15 cellular contexts compared by ENCODE assay signal in genomic region chr6:14670806-14671205, GRCh38.
DNase-seq lines count a peak whose midpoint lies in the region; ATAC-seq and TF ChIP-seq lines count a peak whose summit lies in the region.
"Had no signal": no experiment of that assay in that cellular context is flagged by ENCODE, and none has a peak within 500 bp of the region (broad histone marks: within the 10 kb centered on the region; RNA-seq: fewer than 3 reads in every experiment).

No MANE protein-coding gene starts in this region.

- peaks cover 23% of the 10 kb centered on the region for H3K4me1 Mint-ChIP-seq in stimulated activated memory B cell treated with anti-CD40 and anti-IgM and Interleukin-4, amounts not matched to agents 10 μg/mL and 1 μg/mL and 100 μg/mL, for 72 hours

- no peaks in the 10 kb centered on the region for H3K27me3 Mint-ChIP-seq in stimulated activated memory B cell treated with anti-CD40 and anti-IgM and Interleukin-4, amounts not matched to agents 10 μg/mL and 1 μg/mL and 100 μg/mL, for 72 hours

- H3K36me3 ChIP-seq in heart right ventricle (no peaks in the 10 kb centered on the region), RWPE2 (ENCODE audit: low read depth) (no peaks in the 10 kb centered on the region)

- peak overlapping the region; percentile 29 for H3K27ac Mint-ChIP-seq in stimulated activated memory B cell treated with anti-CD40 and anti-IgM and Interleukin-4, amounts not matched to agents 10 μg/mL and 1 μg/mL and 100 μg/mL, for 72 hours

- H3K4me1 ChIP-seq in heart right ventricle, result peaks cover 0 to 20% (median 13%) of the 10 kb centered on the region in 9 donors
- peaks cover 9% of the 10 kb centered on the region for H3K4me1 ChIP-seq in RWPE2 (ENCODE audit: insufficient read depth, poor library complexity, severe bottlenecking)
- H3K4me1 ChIP-seq: Caco-2 had no signal

- DNase-seq in Right ventricle myocardium inferior (ENCODE audit: missing footprints) (no peak), heart right ventricle (no peak), RWPE2 (ENCODE audit: low spot score) (no peak), fibroblast of pulmonary artery (ENCODE audit: low read depth) (peak; percentile 59), NCI-H1930 (lab: John Stamatoyannopoulos, UW) (no peak), pons (ENCODE audit: low spot score) (no peak), dorsolateral prefrontal cortex (no peak)
- DNase-seq: Caco-2, NCI-H1436 treated with DMSO at 0.1 percent for 48 hours, NCI-H2081 treated with DMSO at 0.1 percent for 48 hours, NCI-H345, SHP77 had no signal

- no peak overlapping the region for H3K4me3 ChIP-seq in heart right ventricle
- H3K4me3 ChIP-seq in RWPE2 (ENCODE audit: severe bottlenecking), result no peak overlapping the region
- H3K4me3 ChIP-seq in fibroblast of pulmonary artery (replicated peaks; ENCODE audit: low read depth, low read length), result peak overlapping the region; percentile 6
- no peak overlapping the region for H3K4me3 ChIP-seq in dorsolateral prefrontal cortex

- no peaks in the 10 kb centered on the region for H3K9me3 Mint-ChIP-seq in stimulated activated memory B cell treated with anti-CD40 and anti-IgM and Interleukin-4, amounts not matched to agents 10 μg/mL and 1 μg/mL and 100 μg/mL, for 72 hours

- TF ChIP-seq CTCF in heart right ventricle (IDR thresholded peaks at IDR 0.05) (no peak), RWPE2 (IDR thresholded peaks at IDR 0.05; ENCODE audit: poor library complexity, severe bottlenecking) (no peak), fibroblast of pulmonary artery (IDR thresholded peaks at IDR 0.05; ENCODE audit: low read length, missing control alignments) (no peak), dorsolateral prefrontal cortex (IDR thresholded peaks at IDR 0.05 in 54 of 56, conservative IDR thresholded peaks at IDR 0.05 in 2 of 56; ENCODE audit: low read depth in 1 of 56, partially characterized antibody in 56 of 56) (no peak)

- H3K4me3 Mint-ChIP-seq in stimulated activated memory B cell treated with anti-CD40 and anti-IgM and Interleukin-4, amounts not matched to agents 10 μg/mL and 1 μg/mL and 100 μg/mL, for 72 hours, result no peak overlapping the region
- H3K4me3 Mint-ChIP-seq: CD14-positive monocyte had no signal

- ATAC-seq in Right ventricle myocardium inferior, result peak; percentile 10
- no peak for ATAC-seq in heart right ventricle
- ATAC-seq in RWPE2 (ENCODE audit: low read depth), result no peak
- no peak for ATAC-seq in stimulated activated memory B cell treated with anti-CD40 and anti-IgM and Interleukin-4, amounts not matched to agents 10 μg/mL and 1 μg/mL and 100 μg/mL, for 72 hours
- ATAC-seq: SK-N-SH treated with all-trans-retinoic acid at 6 μM for 48 hours had no signal

- no peaks in the 10 kb centered on the region for H3K27me3 ChIP-seq in heart right ventricle
- no peaks in the 10 kb centered on the region for H3K27me3 ChIP-seq in RWPE2 (ENCODE audit: insufficient read depth, poor library complexity, severe bottlenecking)
- peaks cover 0 to 11% (median 0%) of the 10 kb centered on the region in 45 donors for H3K27me3 ChIP-seq in dorsolateral prefrontal cortex

- no peaks in the 10 kb centered on the region for H3K36me3 Mint-ChIP-seq in stimulated activated memory B cell treated with anti-CD40 and anti-IgM and Interleukin-4, amounts not matched to agents 10 μg/mL and 1 μg/mL and 100 μg/mL, for 72 hours
- H3K36me3 Mint-ChIP-seq: CD14-positive monocyte had no signal

- no peaks in the 10 kb centered on the region for H3K9me3 ChIP-seq in heart right ventricle
- H3K9me3 ChIP-seq in RWPE2 (ENCODE audit: severe bottlenecking), result no peaks in the 10 kb centered on the region
- H3K9me3 ChIP-seq: Caco-2 had no signal

- H3K27ac ChIP-seq in heart right ventricle, result peak overlapping the region in 1 of 10 donors; percentile 15
- H3K27ac ChIP-seq in RWPE2 (ENCODE audit: poor library complexity, severe bottlenecking), result peak overlapping the region; percentile 60
- H3K27ac ChIP-seq in dorsolateral prefrontal cortex, result no peak overlapping the region

- intact Hi-C loops in Right ventricle myocardium inferior (cut with DNase I) (no loop called here), heart right ventricle (cut with DNase I) (no loop called here), dorsolateral prefrontal cortex (cut with DNase I) (no loop called here)

- WGBS in heart right ventricle, 2 donors, result 69 to 74% methylated on average over 7 of the region's 7 CpGs
